10 cellular contexts compared by ENCODE assay signal in genomic region chr10:3486346-3487065, GRCh38.
DNase-seq lines count a peak whose midpoint lies in the region; ATAC-seq and TF ChIP-seq lines count a peak whose summit lies in the region.
"Had no signal": no experiment of that assay in that cellular context is flagged by ENCODE, and none has a peak within 500 bp of the region (broad histone marks: within the 10 kb centered on the region; RNA-seq: fewer than 3 reads in every experiment).

No MANE protein-coding gene starts in this region.

- H3K27me3 ChIP-seq in left ventricle myocardium inferior (ENCODE audit: low read depth): no peaks in the 10 kb centered on the region

- ATAC-seq in mucosa of descending colon: peak; percentile 92
- no peak for ATAC-seq in HG02840 (IDR thresholded peaks at IDR 0.05; ENCODE audit: low FRiP score, unreplicated experiment)

- no peak overlapping the region for H3K4me3 ChIP-seq in mucosa of descending colon
- no peak overlapping the region for H3K4me3 ChIP-seq in left ventricle myocardium inferior

- H3K27ac ChIP-seq in left ventricle myocardium inferior (replicated peaks): no peak overlapping the region

- TF ChIP-seq CTCF in mucosa of descending colon (IDR thresholded peaks at IDR 0.05): no peak
- no peak for TF ChIP-seq CTCF in left ventricle myocardium inferior (IDR thresholded peaks at IDR 0.05; ENCODE audit: borderline replicate concordance)

- H3K9me3 ChIP-seq in mucosa of descending colon: no peaks in the 10 kb centered on the region
- H3K9me3 ChIP-seq in left ventricle myocardium inferior (replicated peaks): no peaks in the 10 kb centered on the region

- H3K4me1 ChIP-seq in mucosa of descending colon (ENCODE audit: low read depth) (no peaks in the 10 kb centered on the region), left ventricle myocardium inferior (peaks cover 35% of the 10 kb centered on the region)

- intact Hi-C loops in mucosa of descending colon (cut with DNase I, micrococcal nuclease): no loop called here
- intact Hi-C loops in left ventricle myocardium inferior (cut with micrococcal nuclease): no loop called here

- in situ Hi-C loops in G401 (cut with HindIII; ENCODE audit: low sequenced_read_pairs): no loop called here

- H3K36me3 ChIP-seq in mucosa of descending colon (ENCODE audit: low read depth) (no peaks in the 10 kb centered on the region), left ventricle myocardium inferior (no peaks in the 10 kb centered on the region)

- peak; percentile 99 for DNase-seq in DMS53 (lab: John Stamatoyannopoulos, UW)
- DNase-seq in NCI-H226: peak; percentile 64
- peak; percentile 30 to 70 for DNase-seq in dermis microvascular lymphatic vessel endothelial cell (ENCODE audit: low read depth in 2 of 2)
- peak; percentile 90 to 94 (median 90) for DNase-seq in mucosa of descending colon
- DNase-seq in left ventricle myocardium inferior: no peak
- no peak for DNase-seq in RKO (ENCODE audit: low spot score)
- DNase-seq in G401 (ENCODE audit: low spot score): no peak
- DNase-seq: activated naive CD8-positive, alpha-beta T cell treated with anti-CD3 and anti-CD28 coated beads for 36 hours; DND-41 had no signal

Comparison
In these comparisons a context has a peak if more than half of its experiments do, and no peak if none do; other contexts are left out.
1. DNase-seq: peak in DMS53 (single experiment), NCI-H226 (single experiment), dermis microvascular lymphatic vessel endothelial cell (2 of 2) and mucosa of descending colon (3 of 3); none in left ventricle myocardium inferior (single experiment), RKO (single experiment) and G401 (single experiment).